9 cellular contexts compared by ENCODE assay signal in genomic region chr2:7795358-7796199, GRCh38.
DNase-seq lines count a peak whose midpoint lies in the region; ATAC-seq and TF ChIP-seq lines count a peak whose summit lies in the region.
"Had no signal": no experiment of that assay in that cellular context is flagged by ENCODE, and none has a peak within 500 bp of the region (broad histone marks: within the 10 kb centered on the region; RNA-seq: fewer than 3 reads in every experiment).

No MANE protein-coding gene starts in this region.

- peaks cover 4% of the 10 kb centered on the region for H3K4me1 Mint-ChIP-seq in activated CD4-positive, alpha-beta memory T cell treated with anti-CD3 and anti-CD28 coated beads for 36 hours (ENCODE audit: low read depth)

- H3K4me3 Mint-ChIP-seq in activated CD4-positive, alpha-beta memory T cell treated with anti-CD3 and anti-CD28 coated beads for 36 hours, result no peak overlapping the region

- peaks cover 8 to 32% (median 8%) of the 10 kb centered on the region in 11 experiments for H3K9me3 ChIP-seq in BLaER1 treated with 17β-estradiol and CSF1 and Interleukin-3, amounts not matched to agents 10 nM and 100 nM (replicated peaks in 1 of 11)
- no peaks in the 10 kb centered on the region for H3K9me3 ChIP-seq in gastroesophageal sphincter

- TF ChIP-seq CTCF in fibroblast of pulmonary artery (IDR thresholded peaks at IDR 0.05; ENCODE audit: low read length, missing control alignments) (no peak), gastroesophageal sphincter (IDR thresholded peaks at IDR 0.05) (no peak)

- no peak for TF ChIP-seq POLR2A in gastroesophageal sphincter (IDR thresholded peaks at IDR 0.05)

- H3K9me3 Mint-ChIP-seq in activated CD4-positive, alpha-beta memory T cell treated with anti-CD3 and anti-CD28 coated beads for 36 hours, result peaks cover 6% of the 10 kb centered on the region

- peaks cover 6 to 42% (median 33%) of the 10 kb centered on the region in 10 experiments; a peak in 19 of 20 replicates for H3K4me1 ChIP-seq in BLaER1 treated with 17β-estradiol and CSF1 and Interleukin-3, amounts not matched to agents 10 nM and 100 nM
- peaks cover 0 to 12% (median 0%) of the 10 kb centered on the region in 3 donors for H3K4me1 ChIP-seq in gastroesophageal sphincter

- ATAC-seq in left colon (no peak), gastroesophageal sphincter (no peak)

- DNase-seq in KG1 (lab: John Stamatoyannopoulos, UW) (peak; percentile 47), OCI-M1 (lab: John Stamatoyannopoulos, UW) (peak; percentile 8), fibroblast of pulmonary artery (ENCODE audit: low read depth) (peak; percentile 12), left colon (no peak)
- no peak for DNase-seq in activated CD4-positive, alpha-beta memory T cell treated with anti-CD3 and anti-CD28 coated beads for 36 hours
- no peak for DNase-seq in stimulated activated CD8-positive, alpha-beta memory T cell treated with anti-CD3 and anti-CD28 coated beads, Interleukin-4, amount 100 ng/mL, for 48 hours
- DNase-seq: occipital lobe had no signal

- H3K27ac Mint-ChIP-seq in activated CD4-positive, alpha-beta memory T cell treated with anti-CD3 and anti-CD28 coated beads for 36 hours, result no peak overlapping the region

- CTCF ChIA-PET in activated CD4-positive, alpha-beta memory T cell treated with anti-CD3 and anti-CD28 coated beads for 36 hours (lab: Charles Lee), result no interaction called here

- peak overlapping the region in 2 of 10 experiments; percentile 16 to 27; a peak in 2 of 20 replicates for H3K4me3 ChIP-seq in BLaER1 treated with 17β-estradiol and CSF1 and Interleukin-3, amounts not matched to agents 10 nM and 100 nM
- H3K4me3 ChIP-seq in fibroblast of pulmonary artery (replicated peaks; ENCODE audit: low read depth, low read length), result no peak overlapping the region
- no peak overlapping the region for H3K4me3 ChIP-seq in gastroesophageal sphincter

- POLR2A ChIA-PET in activated CD4-positive, alpha-beta memory T cell treated with anti-CD3 and anti-CD28 coated beads for 36 hours (lab: Charles Lee), result no interaction called here

- H4K20me1 ChIP-seq in BLaER1 treated with 17β-estradiol and CSF1 and Interleukin-3, amounts not matched to agents 10 nM and 100 nM, result no peaks in the 10 kb centered on the region

- H3K4me2 ChIP-seq in BLaER1 treated with 17β-estradiol and CSF1 and Interleukin-3, amounts not matched to agents 10 nM and 100 nM, result peak overlapping the region in 9 of 11 experiments; percentile 1 to 87 (median 74); a peak in 17 of 22 replicates

- no peak for TF ChIP-seq EP300 in gastroesophageal sphincter (IDR thresholded peaks at IDR 0.05)

- peak overlapping the region in 9 of 11 experiments; percentile 31 to 79 (median 71); a peak in 18 of 22 replicates for H3K27ac ChIP-seq in BLaER1 treated with 17β-estradiol and CSF1 and Interleukin-3, amounts not matched to agents 10 nM and 100 nM
- H3K27ac ChIP-seq in gastroesophageal sphincter, result peak overlapping the region in 1 of 4 donors; percentile 4

- peaks cover 7% of the 10 kb centered on the region for H3K36me3 Mint-ChIP-seq in activated CD4-positive, alpha-beta memory T cell treated with anti-CD3 and anti-CD28 coated beads for 36 hours

- H3K27me3 Mint-ChIP-seq in activated CD4-positive, alpha-beta memory T cell treated with anti-CD3 and anti-CD28 coated beads for 36 hours, result peaks cover 2% of the 10 kb centered on the region

- 18 to 31% methylated on average over 4 to 5 of the region's 5 CpGs for WGBS in gastroesophageal sphincter (ENCODE audit: low coverage in 1 of 2), 2 donors

- intact Hi-C loops in activated CD4-positive, alpha-beta memory T cell treated with anti-CD3 and anti-CD28 coated beads for 36 hours (cut with micrococcal nuclease), result no loop called here
- intact Hi-C loops in left colon (cut with DNase I, micrococcal nuclease), result no loop called here

- H3K27me3 ChIP-seq in BLaER1 treated with 17β-estradiol and CSF1 and Interleukin-3, amounts not matched to agents 10 nM and 100 nM, result no peaks in the 10 kb centered on the region
- no peaks in the 10 kb centered on the region for H3K27me3 ChIP-seq in gastroesophageal sphincter

- peaks cover 0 to 4% (median 0%) of the 10 kb centered on the region in 11 experiments; a peak in 2 of 22 replicates for H3K36me3 ChIP-seq in BLaER1 treated with 17β-estradiol and CSF1 and Interleukin-3, amounts not matched to agents 10 nM and 100 nM
- H3K36me3 ChIP-seq in gastroesophageal sphincter, result no peaks in the 10 kb centered on the region

- peak overlapping the region in 6 of 11 experiments; percentile 7 to 61 (median 52); a peak in 9 of 22 replicates for H3K9ac ChIP-seq in BLaER1 treated with 17β-estradiol and CSF1 and Interleukin-3, amounts not matched to agents 10 nM and 100 nM

Comparison
In these comparisons a context has a peak if more than half of its experiments do, and no peak if none do; other contexts are left out.
1. DNase-seq: peak in KG1 (single experiment), OCI-M1 (single experiment) and fibroblast of pulmonary artery (single experiment); none in activated CD4-positive, alpha-beta memory T cell treated with anti-CD3 and anti-CD28 coated beads for 36 hours (single experiment), stimulated activated CD8-positive, alpha-beta memory T cell treated with anti-CD3 and anti-CD28 coated beads, Interleukin-4, amount 100 ng/mL, for 48 hours (single experiment) and left colon (0 of 2).